ENCODE assay signal across 1 cellular context in genomic region chr9:127912296-127912695, GRCh38.
TF ChIP-seq lines count a peak whose summit lies in the region.

No MANE protein-coding gene starts in this region.

TF ChIP-seq in GM12878, 131 proteins besides CTCF, POLR2A, EP300 and RAD21:
- peak; percentile 29; the same call in 1 of the 2 replicates for TF ChIP-seq MLLT1 (IDR thresholded peaks at IDR 0.05)
- no peak for TF ChIP-seq PRDM15 (CRISPR knock-in tag; IDR thresholded peaks at IDR 0.05)
